ENCODE assay signal across 36 cellular contexts in genomic region chr7:134440476-134440875, GRCh38.
"Had no signal": no experiment of that assay in that cellular context is flagged by ENCODE, and none has a peak within 500 bp of the region (broad histone marks: within the 10 kb centered on the region; RNA-seq: fewer than 3 reads in every experiment).

No MANE protein-coding gene starts in this region.

- H3K27ac ChIP-seq: brain microvascular endothelial cell, coronary artery, dorsolateral prefrontal cortex, epithelial cell of prostate, esophagus squamous epithelium, gastroesophageal sphincter, WERI-Rb-1 had no signal

- H3K4me3 Mint-ChIP-seq: activated B cell treated with CpG ODN at 0.5 μM for 24 hours; activated CD8-positive, alpha-beta T cell treated with anti-CD3 and anti-CD28 coated beads for 36 hours; activated naive CD4-positive, alpha-beta T cell treated with anti-CD3 and anti-CD28 coated beads, Interleukin-2, amount 10 ng/mL, durations not matched to agents 7 days and 5 days; activated naive CD8-positive, alpha-beta T cell treated with anti-CD3 and anti-CD28 coated beads, Interleukin-2, amount 10 ng/mL, durations not matched to agents 7 days and 5 days; activated T-cell treated with anti-CD3 and anti-CD28 coated beads, Interleukin-2, amount 50 U/mL, for 24 hours; activated T-cell treated with anti-CD3 and anti-CD28 coated beads, Interleukin-2, amount 50 U/mL, for 72 hours; central memory CD8-positive, alpha-beta T cell; dendritic cell treated with granulocyte-macrophage colony-stimulating factor and Interleukin-4, amounts not matched to agents 40 ng/mL and 50 ng/mL, for 4 days; T-helper 17 cell; T-helper 2 cell treated with Interferon-gamma antibody and Interleukin-4, amounts not matched to agents 5 μg/mL and 100 μg/mL, for 36 hours had no signal

- ATAC-seq: activated CD4-positive, CD25-positive, alpha-beta regulatory T cell treated with anti-CD3 and anti-CD28 coated beads, Interleukin-2, amount 50 U/mL, for 24 hours; activated CD8-positive, alpha-beta T cell treated with anti-CD3 and anti-CD28 coated beads for 36 hours; activated naive CD4-positive, alpha-beta T cell treated with anti-CD3 and anti-CD28 coated beads, Interleukin-2, amount 50 U/mL, for 72 hours; activated T-cell treated with anti-CD3 and anti-CD28 coated beads, Interleukin-2, amount 50 U/mL, for 72 hours; gastroesophageal sphincter; T-helper 17 cell had no signal

- H3K4me1 ChIP-seq: gastroesophageal sphincter had no signal

- H3K27ac Mint-ChIP-seq: activated B cell treated with CpG ODN at 0.5 μM for 24 hours; activated CD8-positive, alpha-beta T cell treated with anti-CD3 and anti-CD28 coated beads for 36 hours; activated naive CD4-positive, alpha-beta T cell treated with anti-CD3 and anti-CD28 coated beads, Interleukin-2, amount 10 ng/mL, durations not matched to agents 7 days and 5 days; activated naive CD4-positive, alpha-beta T cell treated with anti-CD3 and anti-CD28 coated beads, Interleukin-2, amount 50 U/mL, for 72 hours; activated naive CD8-positive, alpha-beta T cell treated with anti-CD3 and anti-CD28 coated beads, Interleukin-2, amount 10 ng/mL, durations not matched to agents 7 days and 5 days; activated T-cell treated with anti-CD3 and anti-CD28 coated beads, Interleukin-2, amount 50 U/mL, for 24 hours; activated T-cell treated with anti-CD3 and anti-CD28 coated beads, Interleukin-2, amount 50 U/mL, for 72 hours; dendritic cell treated with granulocyte-macrophage colony-stimulating factor and Interleukin-4, amounts not matched to agents 40 ng/mL and 50 ng/mL, for 4 days; T-helper 17 cell; T-helper 2 cell treated with Interferon-gamma antibody and Interleukin-4, amounts not matched to agents 5 μg/mL and 100 μg/mL, for 36 hours had no signal

- H3K4me1 Mint-ChIP-seq: activated B cell treated with CpG ODN at 0.5 μM for 24 hours; activated naive CD4-positive, alpha-beta T cell treated with anti-CD3 and anti-CD28 coated beads, Interleukin-2, amount 10 ng/mL, durations not matched to agents 7 days and 5 days; activated naive CD8-positive, alpha-beta T cell treated with anti-CD3 and anti-CD28 coated beads, Interleukin-2, amount 10 ng/mL, durations not matched to agents 7 days and 5 days; central memory CD8-positive, alpha-beta T cell; T-helper 17 cell had no signal

- H3K9me3 Mint-ChIP-seq: activated naive CD4-positive, alpha-beta T cell treated with anti-CD3 and anti-CD28 coated beads, Interleukin-2, amount 10 ng/mL, durations not matched to agents 7 days and 5 days; T-helper 2 cell treated with Interferon-gamma antibody and Interleukin-4, amounts not matched to agents 5 μg/mL and 100 μg/mL, for 36 hours had no signal

- FAIRE-seq: astrocyte, bronchial epithelial cell, endothelial cell of umbilical vein had no signal

- DNase-seq: activated B cell treated with CpG ODN at 0.5 μM for 24 hours; activated CD4-positive, alpha-beta T cell treated with anti-CD3 and anti-CD28 coated beads for 48 hours; activated CD4-positive, alpha-beta T cell treated with anti-CD3 and anti-CD28 coated beads, Interleukin-2, amount 50 U/mL, for 1 hour; activated CD4-positive, alpha-beta T cell treated with anti-CD3 and anti-CD28 coated beads, Interleukin-2, amount 50 U/mL, for 48 hours; activated CD8-positive, alpha-beta memory T cell treated with anti-CD3 and anti-CD28 coated beads for 24 hours; activated CD8-positive, alpha-beta memory T cell treated with anti-CD3 and anti-CD28 coated beads, Interleukin-2, amount 50 U/mL, for 4 hours; activated CD8-positive, alpha-beta T cell treated with anti-CD3 and anti-CD28 coated beads for 36 hours; activated gamma-delta T cell; activated naive CD4-positive, alpha-beta T cell; activated naive CD4-positive, alpha-beta T cell treated with anti-CD3 and anti-CD28 coated beads, Interleukin-2, amount 10 ng/mL, durations not matched to agents 7 days and 5 days; activated naive CD8-positive, alpha-beta T cell treated with anti-CD3 and anti-CD28 coated beads, Interleukin-2, amount 10 ng/mL, durations not matched to agents 7 days and 5 days; activated T-cell treated with anti-CD3 and anti-CD28 coated beads for 4 hours; activated T-cell treated with anti-CD3 and anti-CD28 coated beads, Interleukin-2, amount 50 U/mL, for 24 hours; activated T-cell treated with anti-CD3 and anti-CD28 coated beads, Interleukin-2, amount 50 U/mL, for 72 hours; amniotic stem cell; anterior cingulate cortex; brain microvascular endothelial cell; dorsolateral prefrontal cortex; effector memory CD4-positive, alpha-beta T cell; esophagus squamous epithelium; foreskin melanocyte; T-helper 1 cell; T-helper 17 cell; T1000; WERI-Rb-1 had no signal

- H3K27me3 Mint-ChIP-seq: activated B cell treated with CpG ODN at 0.5 μM for 24 hours; activated CD8-positive, alpha-beta T cell treated with anti-CD3 and anti-CD28 coated beads for 36 hours; activated T-cell treated with anti-CD3 and anti-CD28 coated beads, Interleukin-2, amount 50 U/mL, for 24 hours; central memory CD8-positive, alpha-beta T cell; dendritic cell treated with granulocyte-macrophage colony-stimulating factor and Interleukin-4, amounts not matched to agents 40 ng/mL and 50 ng/mL, for 4 days; T-helper 17 cell had no signal

- H3K4me3 ChIP-seq: coronary artery, dorsolateral prefrontal cortex, esophagus squamous epithelium, gastroesophageal sphincter had no signal

- H3K27me3 ChIP-seq: brain microvascular endothelial cell, dorsolateral prefrontal cortex, esophagus squamous epithelium, gastroesophageal sphincter had no signal
